ENCODE assay signal across 9 cellular contexts in the genomic region with DNA sequence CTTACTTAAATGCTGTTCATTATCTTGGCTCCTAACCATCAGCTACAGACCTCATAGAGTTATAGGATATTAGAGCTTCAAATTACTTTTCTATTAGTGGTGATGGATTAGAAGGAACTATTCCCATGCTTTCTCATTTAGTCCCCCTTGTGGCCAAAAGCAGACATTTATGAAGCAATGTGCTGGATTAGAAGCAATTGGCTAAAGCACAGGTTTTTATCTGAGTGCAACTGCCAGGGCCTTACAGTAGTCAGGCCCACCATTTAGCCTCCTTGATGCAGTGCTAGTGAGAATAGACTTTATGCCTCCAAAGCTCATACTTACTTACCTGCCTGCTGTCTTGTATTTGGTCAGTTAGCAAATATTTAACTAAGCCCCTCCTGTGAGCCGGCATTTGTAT.
DNase-seq lines count a peak whose midpoint lies in the region; ATAC-seq, FAIRE-seq and TF ChIP-seq lines count a peak whose summit lies in the region.
"Had no signal": no experiment of that assay in that cellular context is flagged by ENCODE, and none has a peak within 500 bp of the region (broad histone marks: within the 10 kb centered on the region; RNA-seq: fewer than 3 reads in every experiment).

No MANE protein-coding gene starts in this region.

- H3K4me2 ChIP-seq in endothelial cell of umbilical vein (ENCODE audit: insufficient read depth, low read length): no peak overlapping the region
- H3K4me2 ChIP-seq in osteoblast (ENCODE audit: insufficient read depth, low read length): no peak overlapping the region

- no peaks in the 10 kb centered on the region for H3K79me2 ChIP-seq in endothelial cell of umbilical vein (ENCODE audit: control insufficient read depth, insufficient read depth, low read length)
- no peaks in the 10 kb centered on the region for H3K79me2 ChIP-seq in osteoblast (ENCODE audit: insufficient read depth, low read length)

- H3K9ac ChIP-seq in endothelial cell of umbilical vein (replicated peaks; ENCODE audit: extremely low read depth, insufficient read depth, low read length): no peak overlapping the region

- no peak overlapping the region for H3K4me3 ChIP-seq in GM12865 (ENCODE audit: low read depth, low read length)
- no peak overlapping the region for H3K4me3 ChIP-seq in endothelial cell of umbilical vein (replicated peaks in 1 of 3; ENCODE audit: insufficient read depth in 1 of 3, low read depth in 1 of 3, low read length in 3 of 3)
- H3K4me3 ChIP-seq in osteoblast (ENCODE audit: insufficient read depth, low read length): no peak overlapping the region
- H3K4me3 ChIP-seq in aorta (ENCODE audit: low read length in 2 of 2): no peak overlapping the region
- H3K4me3 ChIP-seq: SJCRH30 had no signal

- no peaks in the 10 kb centered on the region for H3K4me1 ChIP-seq in endothelial cell of umbilical vein (ENCODE audit: control insufficient read depth, extremely low read depth, insufficient read depth, low read length)
- no peaks in the 10 kb centered on the region for H3K4me1 ChIP-seq in osteoblast (ENCODE audit: insufficient read depth, low read length)
- no peaks in the 10 kb centered on the region for H3K4me1 ChIP-seq in aorta (ENCODE audit: control insufficient read depth in 1 of 2, insufficient read depth in 2 of 2, low read length in 2 of 2)
- H3K4me1 ChIP-seq: SJCRH30 had no signal

- TF ChIP-seq CTCF in GM12865 (IDR thresholded peaks at IDR 0.05; ENCODE audit: insufficient read depth, low read depth, low read length, missing control alignments) (peak; percentile 27), endothelial cell of umbilical vein (IDR thresholded peaks at IDR 0.05; ENCODE audit: extremely low read depth in 1 of 2, insufficient read depth in 1 of 2, low read depth in 1 of 2, low read length in 2 of 2) (peak; percentile 34 to 37), osteoblast (IDR thresholded peaks at IDR 0.05; ENCODE audit: extremely low read depth, low read depth, low read length) (peak; percentile 64)

- POLR2A ChIA-PET in endothelial cell of umbilical vein (lab: Charles Lee): no interaction called here

- WGBS in aorta, 2 donors: 87 to 93% methylated on average over 1 of the region's 1 CpG

- H3K27me3 ChIP-seq in endothelial cell of umbilical vein (ENCODE audit: control insufficient read depth in 2 of 2, insufficient read depth in 2 of 2, low read length in 2 of 2) (no peaks in the 10 kb centered on the region), osteoblast (ENCODE audit: insufficient read depth, low read length) (peaks cover 19% of the 10 kb centered on the region), aorta (ENCODE audit: control insufficient read depth in 1 of 2, insufficient read depth in 2 of 2, low read length in 1 of 2) (no peaks in the 10 kb centered on the region)
- H3K27me3 ChIP-seq: SJCRH30 had no signal

- peak; percentile 23 for DNase-seq in GM12865 (ENCODE audit: low read depth)
- peak; percentile 10 to 47 for DNase-seq in NCI-H446 (lab: John Stamatoyannopoulos, UW)
- DNase-seq in endothelial cell of umbilical vein (ENCODE audit: low read depth, low spot score): peak; percentile 43
- DNase-seq in osteoblast (ENCODE audit: insufficient read length, low spot score, missing footprints): no peak
- no peak for DNase-seq in GF-D8 (lab: John Stamatoyannopoulos, UW)
- DNase-seq in UCSD-AML1 (lab: John Stamatoyannopoulos, UW; ENCODE audit: unreplicated experiment): no peak
- no peak for DNase-seq in aorta
- no peak for DNase-seq in hippocampal formation (lab: John Stamatoyannopoulos, UW)

- TF ChIP-seq POLR2A in endothelial cell of umbilical vein (IDR thresholded peaks at IDR 0.05; ENCODE audit: low read depth, low read length): no peak

- no peak for ATAC-seq in aorta (ENCODE audit: low FRiP score)

- H2AFZ ChIP-seq in endothelial cell of umbilical vein (ENCODE audit: low read depth, low read length) (no peak overlapping the region), osteoblast (ENCODE audit: low read length) (no peak overlapping the region)

- H3K27ac ChIP-seq in endothelial cell of umbilical vein (ENCODE audit: insufficient read depth, low read depth, low read length): no peak overlapping the region
- no peak overlapping the region for H3K27ac ChIP-seq in osteoblast (ENCODE audit: low read depth, low read length)
- no peak overlapping the region for H3K27ac ChIP-seq in aorta (ENCODE audit: low read depth in 1 of 2, low read length in 2 of 2)
- H3K27ac ChIP-seq: SJCRH30 had no signal

- no peaks in the 10 kb centered on the region for H4K20me1 ChIP-seq in endothelial cell of umbilical vein (replicated peaks; ENCODE audit: control insufficient read depth, extremely low read depth, insufficient read depth, low read length)
- H4K20me1 ChIP-seq in osteoblast (ENCODE audit: insufficient read depth, low read length): no peaks in the 10 kb centered on the region

- no TSS peak for BruUV-seq in endothelial cell of umbilical vein (replicated peaks; lab: Mats Ljungman, UMichigan)

- H3K36me3 ChIP-seq in endothelial cell of umbilical vein (ENCODE audit: control insufficient read depth in 2 of 2, extremely low read depth in 1 of 2, insufficient read depth in 2 of 2, low read length in 2 of 2) (no peaks in the 10 kb centered on the region), osteoblast (ENCODE audit: insufficient read depth, low read length) (no peaks in the 10 kb centered on the region), aorta (ENCODE audit: control insufficient read depth in 1 of 2, insufficient read depth in 2 of 2, low read length in 1 of 2) (no peaks in the 10 kb centered on the region)
- H3K36me3 ChIP-seq: SJCRH30 had no signal

- dilution Hi-C loops in endothelial cell of umbilical vein (cut with MboI; ENCODE audit: extremely low pct_ligation_motif_present, low sequenced_read_pairs): no loop called here

- intact Hi-C loops in endothelial cell of umbilical vein (cut with micrococcal nuclease): loop anchor here (1.0 to 5.0 kb wide), 4 partner anchors 27 to 392 kb away; no protein-coding TSS in a partner anchor
- intact Hi-C loops in aorta (cut with DNase I): no loop called here

- CTCF ChIA-PET in endothelial cell of umbilical vein (lab: Charles Lee): interaction anchor here (0.6 to 1.9 kb wide), 8 partner anchors 11 to 351 kb away, joined by 3 to 34 read pairs (median 4); no protein-coding TSS in a partner anchor

- peak; percentile 65 for FAIRE-seq in endothelial cell of umbilical vein (lab: Jason Lieb, UNC)

- no peaks in the 10 kb centered on the region for H3K9me3 ChIP-seq in endothelial cell of umbilical vein (replicated peaks; ENCODE audit: control insufficient read depth, insufficient read depth, low read length)
- no peaks in the 10 kb centered on the region for H3K9me3 ChIP-seq in osteoblast (ENCODE audit: low read depth, low read length)
- no peaks in the 10 kb centered on the region for H3K9me3 ChIP-seq in aorta (ENCODE audit: control insufficient read depth, low read length)
- H3K9me3 ChIP-seq: SJCRH30 had no signal

- H3K9me1 ChIP-seq in endothelial cell of umbilical vein (replicated peaks; ENCODE audit: control insufficient read depth, extremely low read depth, insufficient read depth, low read length): no peaks in the 10 kb centered on the region

TF ChIP-seq in endothelial cell of umbilical vein, 7 proteins besides CTCF, POLR2A, EP300 and RAD21:
- TF ChIP-seq, protein P1, sequence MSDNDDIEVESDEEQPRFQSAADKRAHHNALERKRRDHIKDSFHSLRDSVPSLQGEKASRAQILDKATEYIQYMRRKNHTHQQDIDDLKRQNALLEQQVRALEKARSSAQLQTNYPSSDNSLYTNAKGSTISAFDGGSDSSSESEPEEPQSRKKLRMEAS (IDR thresholded peaks at IDR 0.05; ENCODE audit: insufficient read depth, insufficient read length): no peak
- TF ChIP-seq EZH2 (IDR thresholded peaks at IDR 0.05; ENCODE audit: borderline replicate concordance, low read depth, low read length, severe bottlenecking): no peak
- TF ChIP-seq FOS (IDR thresholded peaks at IDR 0.05; ENCODE audit: borderline replicate concordance, insufficient read depth, low read length): no peak
- TF ChIP-seq POLR2AphosphoS5 (IDR thresholded peaks at IDR 0.05; ENCODE audit: insufficient read depth, low read depth, low read length): no peak
- no peak for TF ChIP-seq MYC (IDR thresholded peaks at IDR 0.05; ENCODE audit: low read depth, low read length)
- TF ChIP-seq JUN (IDR thresholded peaks at IDR 0.05; ENCODE audit: borderline replicate concordance, insufficient read depth, insufficient read length, low read depth): no peak
- TF ChIP-seq GATA2 (IDR thresholded peaks at IDR 0.05; ENCODE audit: insufficient read depth, insufficient read length, low read depth, low read length): no peak

Comparison
In these comparisons a context has a peak if more than half of its experiments do, and no peak if none do; other contexts are left out.
1. DNase-seq: peak in GM12865 (single experiment), NCI-H446 (2 of 2) and endothelial cell of umbilical vein (single experiment); none in osteoblast (single experiment), GF-D8 (single experiment), UCSD-AML1 (single experiment), aorta (0 of 2) and hippocampal formation (0 of 2).
2. Peak in every context shown above with its lines, with median percentiles within 50 percentile points of each other: CTCF ChIP-seq.